Comparison of ENCODE assay signal across 8 cellular contexts in the genomic region with DNA sequence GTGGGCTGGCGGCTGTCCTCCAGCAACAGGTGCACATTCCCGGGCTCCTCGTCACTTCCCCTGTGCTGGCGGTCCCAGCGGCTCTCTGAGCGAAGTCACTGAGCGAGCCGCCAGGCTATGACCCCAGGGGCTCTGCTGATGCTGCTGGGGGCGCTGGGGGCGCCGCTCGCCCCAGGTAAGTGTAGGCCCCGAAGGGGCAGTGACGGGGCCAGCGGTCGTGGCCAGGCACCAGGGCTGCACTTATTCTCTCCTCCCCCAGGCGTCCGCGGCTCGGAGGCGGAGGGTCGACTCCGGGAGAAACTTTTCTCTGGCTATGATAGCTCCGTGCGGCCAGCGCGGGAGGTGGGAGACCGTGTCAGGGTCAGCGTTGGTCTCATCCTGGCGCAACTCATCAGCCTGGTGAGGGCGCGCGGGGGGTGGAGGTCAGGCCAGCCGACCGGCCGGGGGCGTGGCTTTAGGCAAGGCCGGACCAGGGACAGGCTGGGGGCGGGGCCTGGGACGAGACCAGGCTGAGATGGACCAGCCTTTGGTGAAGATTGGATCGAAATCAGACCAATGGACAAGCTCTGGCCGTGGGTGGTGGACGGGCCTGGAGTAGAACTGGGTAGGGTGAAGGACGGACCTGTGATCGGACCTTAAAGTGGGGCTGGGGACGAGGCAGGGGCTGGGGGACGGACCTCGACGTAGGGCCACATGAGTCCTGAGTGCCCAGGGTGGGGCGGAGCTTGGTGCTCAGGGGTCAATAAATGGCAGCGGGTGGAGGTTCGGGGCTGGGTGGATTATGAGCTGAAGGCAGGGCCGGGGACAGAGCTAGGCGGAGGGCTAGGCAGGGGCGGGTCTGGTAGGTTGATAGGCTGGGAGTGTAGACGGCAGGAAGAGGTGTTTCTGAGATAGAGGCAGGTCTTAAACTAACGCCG. TPM values are rescaled to one million over a fixed set of nuclear protein-coding genes. Genes with fewer than 3 reads are reported as not detected.
DNase-seq lines count a peak whose midpoint lies in the region; ATAC-seq and TF ChIP-seq lines count a peak whose summit lies in the region.

CHRNB1 (plus strand) TSS at position 51 of the 917 bp plus-strand sequence; CDS start at position 118, 67 bp downstream.

- H3K36me3 ChIP-seq in HUES64 (ENCODE audit: insufficient read depth, low read length) (no peaks in the 10 kb centered on the region), mucosa of rectum (ENCODE audit: control insufficient read depth in 2 of 2, insufficient read depth in 2 of 2, low read length in 2 of 2) (no peaks in the 10 kb centered on the region), upper lobe of right lung (no peaks in the 10 kb centered on the region)

- H3K9ac ChIP-seq in HUES64 (ENCODE audit: low read depth, low read length) (peak within 1 kb of the TSS; percentile 62), mucosa of rectum (ENCODE audit: low read depth in 1 of 2, low read length in 2 of 2) (peak within 1 kb of the TSS; percentile 6 to 41)

- H3K4me1 ChIP-seq in HUES64 (ENCODE audit: insufficient read depth, low read length) (peaks cover 19% of the 10 kb centered on the region), mucosa of rectum (ENCODE audit: control insufficient read depth in 2 of 2, insufficient read depth in 2 of 2, low read length in 2 of 2) (peaks cover 12 to 15% of the 10 kb centered on the region in 2 donors), upper lobe of right lung (peaks cover 10% of the 10 kb centered on the region)

- peak within 1 kb of the TSS; percentile 81; the same call in 1 of the 2 replicates for H3K27ac ChIP-seq in HUES64 (ENCODE audit: low read depth, low read length)
- peak within 1 kb of the TSS; percentile 45 to 67 for H3K27ac ChIP-seq in mucosa of rectum (ENCODE audit: low read depth in 2 of 2, low read length in 2 of 2)
- H3K27ac ChIP-seq in upper lobe of right lung, result no peak within 1 kb of the TSS

- DNase-seq in DMS53 treated with DMSO at 0.1 percent for 48 hours (lab: John Stamatoyannopoulos, UW; ENCODE audit: unreplicated experiment) (peak; percentile 81), fibroblast of gingiva (ENCODE audit: low read depth) (peak; percentile 31), upper lobe of right lung (peak; percentile 91), NK-92 (lab: John Stamatoyannopoulos, UW; ENCODE audit: unreplicated experiment) (no peak)
- peak; percentile 68 for DNase-seq in activated CD8-positive, alpha-beta memory T cell treated with anti-CD3 and anti-CD28 coated beads for 24 hours

- TF ChIP-seq CTCF in upper lobe of right lung (IDR thresholded peaks at IDR 0.05), result peak; percentile 16

- ATAC-seq in upper lobe of right lung, result peak; percentile 93
- ATAC-seq in GM18520 (IDR thresholded peaks at IDR 0.05; ENCODE audit: unreplicated experiment), result no peak

- intact Hi-C loops in upper lobe of right lung (cut with DNase I), result no loop called here

- peaks cover 5% of the 10 kb centered on the region; the same call in 1 of the 2 replicates for H3K27me3 ChIP-seq in HUES64 (ENCODE audit: insufficient read depth, low read length)
- peaks cover 21 to 22% of the 10 kb centered on the region in 2 donors for H3K27me3 ChIP-seq in mucosa of rectum (ENCODE audit: control insufficient read depth in 2 of 2, insufficient read depth in 2 of 2, low read length in 2 of 2)
- peaks cover 32% of the 10 kb centered on the region for H3K27me3 ChIP-seq in upper lobe of right lung

- H3K9me3 ChIP-seq in HUES64 (ENCODE audit: insufficient read depth, low read depth, low read length), result no peaks in the 10 kb centered on the region
- H3K9me3 ChIP-seq in mucosa of rectum (ENCODE audit: control insufficient read depth in 2 of 2, low read length in 2 of 2), result no peaks in the 10 kb centered on the region
- no peaks in the 10 kb centered on the region for H3K9me3 ChIP-seq in upper lobe of right lung

- 1% methylated on average over 58 of the region's 58 CpGs for WGBS in HUES64

- H3K4me3 ChIP-seq in HUES64 (ENCODE audit: low read length), result peak within 1 kb of the TSS; percentile 68
- H3K4me3 ChIP-seq in mucosa of rectum (ENCODE audit: low read length in 2 of 2), result peak within 1 kb of the TSS; percentile 53 to 64
- peak within 1 kb of the TSS; percentile 46 for H3K4me3 ChIP-seq in upper lobe of right lung

RNA-seq across cellular contexts. Expression of gene CHRNB1, which starts in this region (rescaled TPM):
- polyA plus RNA-seq in HUES64 (2013, experiment 1 of 2), result 6.6 TPM
- 9.4 TPM for polyA plus RNA-seq in HUES64 (2013, experiment 2 of 2)
- 10.1 TPM for total RNA-seq in upper lobe of right lung
